Comparison of ENCODE assay signal across 8 cellular contexts in the genomic region with DNA sequence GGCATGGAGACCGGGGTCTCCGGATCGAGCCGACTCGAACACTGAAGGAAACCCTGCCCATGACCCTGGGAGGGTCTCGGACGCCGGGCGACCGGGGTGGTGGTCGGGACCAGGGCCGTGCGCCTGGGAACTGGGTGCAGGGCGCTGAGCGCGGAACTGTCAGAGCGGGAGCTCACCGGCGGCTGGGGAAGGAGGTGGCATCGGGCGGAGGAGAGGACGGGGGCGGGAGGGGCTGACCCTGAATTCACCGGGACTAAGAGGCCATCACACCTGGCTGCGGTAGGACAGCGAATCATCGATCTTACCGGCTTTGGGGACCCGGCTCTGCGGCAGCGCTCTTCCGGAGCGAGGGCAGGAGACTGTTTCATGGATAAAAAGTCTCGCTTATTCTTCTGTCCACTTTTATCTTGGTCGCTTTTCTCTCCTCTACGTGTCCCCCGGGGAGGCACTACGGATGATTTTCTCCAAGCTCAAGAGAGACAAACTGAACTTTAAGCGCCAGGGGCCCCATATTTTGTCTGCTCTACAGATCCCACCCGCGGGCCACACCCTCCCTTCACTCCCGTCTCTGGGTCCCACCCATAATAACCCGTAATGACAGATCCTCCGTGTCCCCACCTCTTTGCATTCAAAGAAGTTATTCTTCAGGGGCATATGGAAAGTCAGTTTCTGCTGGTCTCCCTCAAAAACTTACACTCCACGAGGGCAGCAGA. TPM values are rescaled to one million over a fixed set of nuclear protein-coding genes. Genes with fewer than 3 reads are reported as not detected.
A peak's percentile ranks its signal among the peaks of the same experiment; 100 is the strongest.
DNase-seq lines count a peak whose midpoint lies in the region; ATAC-seq and TF ChIP-seq lines count a peak whose summit lies in the region.

A gene with protein sequence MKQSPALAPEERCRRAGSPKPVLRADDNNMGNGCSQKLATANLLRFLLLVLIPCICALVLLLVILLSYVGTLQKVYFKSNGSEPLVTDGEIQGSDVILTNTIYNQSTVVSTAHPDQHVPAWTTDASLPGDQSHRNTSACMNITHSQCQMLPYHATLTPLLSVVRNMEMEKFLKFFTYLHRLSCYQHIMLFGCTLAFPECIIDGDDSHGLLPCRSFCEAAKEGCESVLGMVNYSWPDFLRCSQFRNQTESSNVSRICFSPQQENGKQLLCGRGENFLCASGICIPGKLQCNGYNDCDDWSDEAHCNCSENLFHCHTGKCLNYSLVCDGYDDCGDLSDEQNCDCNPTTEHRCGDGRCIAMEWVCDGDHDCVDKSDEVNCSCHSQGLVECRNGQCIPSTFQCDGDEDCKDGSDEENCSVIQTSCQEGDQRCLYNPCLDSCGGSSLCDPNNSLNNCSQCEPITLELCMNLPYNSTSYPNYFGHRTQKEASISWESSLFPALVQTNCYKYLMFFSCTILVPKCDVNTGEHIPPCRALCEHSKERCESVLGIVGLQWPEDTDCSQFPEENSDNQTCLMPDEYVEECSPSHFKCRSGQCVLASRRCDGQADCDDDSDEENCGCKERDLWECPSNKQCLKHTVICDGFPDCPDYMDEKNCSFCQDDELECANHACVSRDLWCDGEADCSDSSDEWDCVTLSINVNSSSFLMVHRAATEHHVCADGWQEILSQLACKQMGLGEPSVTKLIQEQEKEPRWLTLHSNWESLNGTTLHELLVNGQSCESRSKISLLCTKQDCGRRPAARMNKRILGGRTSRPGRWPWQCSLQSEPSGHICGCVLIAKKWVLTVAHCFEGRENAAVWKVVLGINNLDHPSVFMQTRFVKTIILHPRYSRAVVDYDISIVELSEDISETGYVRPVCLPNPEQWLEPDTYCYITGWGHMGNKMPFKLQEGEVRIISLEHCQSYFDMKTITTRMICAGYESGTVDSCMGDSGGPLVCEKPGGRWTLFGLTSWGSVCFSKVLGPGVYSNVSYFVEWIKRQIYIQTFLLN (minus strand): TSS at position 486 of the 713 bp plus-strand sequence. CDS start 118 bp downstream, at position 368.

- CTCF ChIA-PET in activated CD8-positive, alpha-beta T cell treated with anti-CD3 and anti-CD28 coated beads, Interleukin-2, amount 10 ng/mL, durations not matched to agents 7 days and 5 days (lab: Charles Lee) = interaction anchor here (0.9 to 2.5 kb wide), 21 partner anchors 10 to 303 kb away, joined by 3 to 20 read pairs (median 4); no protein-coding TSS in a partner anchor

- peaks cover 11% of the 10 kb centered on the region for H3K27me3 Mint-ChIP-seq in activated T-cell treated with anti-CD3 and anti-CD28 coated beads, Interleukin-2, amount 50 U/mL, for 24 hours
- H3K27me3 Mint-ChIP-seq in activated CD8-positive, alpha-beta T cell treated with anti-CD3 and anti-CD28 coated beads, Interleukin-2, amount 10 ng/mL, durations not matched to agents 7 days and 5 days (ENCODE audit: low read depth) = peaks cover 9% of the 10 kb centered on the region
- no peaks in the 10 kb centered on the region for H3K27me3 Mint-ChIP-seq in osteocyte (ENCODE audit: unreplicated experiment)

- peaks cover 41% of the 10 kb centered on the region for H3K4me1 Mint-ChIP-seq in activated T-cell treated with anti-CD3 and anti-CD28 coated beads, Interleukin-2, amount 50 U/mL, for 24 hours (ENCODE audit: low read depth)
- peaks cover 29% of the 10 kb centered on the region for H3K4me1 Mint-ChIP-seq in activated CD8-positive, alpha-beta T cell treated with anti-CD3 and anti-CD28 coated beads, Interleukin-2, amount 10 ng/mL, durations not matched to agents 7 days and 5 days (ENCODE audit: low read depth)
- peaks cover 29% of the 10 kb centered on the region for H3K4me1 Mint-ChIP-seq in osteocyte (ENCODE audit: unreplicated experiment)

- H3K4me3 ChIP-seq in foreskin fibroblast (ENCODE audit: low read depth in 1 of 2, low read length in 2 of 2) = peak within 1 kb of the TSS; percentile 58 to 61

- TF ChIP-seq CTCF in foreskin fibroblast (IDR thresholded peaks at IDR 0.05; ENCODE audit: low read depth, low read length) (no peak), osteocyte (IDR thresholded peaks at IDR 0.05) (no peak)

- POLR2A ChIA-PET in activated CD8-positive, alpha-beta T cell treated with anti-CD3 and anti-CD28 coated beads, Interleukin-2, amount 10 ng/mL, durations not matched to agents 7 days and 5 days (lab: Charles Lee) = interaction anchor here (1.2 kb wide), 1 partner anchor 133 kb away, joined by 3 read pairs; no protein-coding TSS in a partner anchor

- H3K36me3 Mint-ChIP-seq in activated T-cell treated with anti-CD3 and anti-CD28 coated beads, Interleukin-2, amount 50 U/mL, for 24 hours (ENCODE audit: low read depth) = peaks cover 2% of the 10 kb centered on the region
- peaks cover 3% of the 10 kb centered on the region for H3K36me3 Mint-ChIP-seq in activated CD8-positive, alpha-beta T cell treated with anti-CD3 and anti-CD28 coated beads, Interleukin-2, amount 10 ng/mL, durations not matched to agents 7 days and 5 days (ENCODE audit: low read depth)
- H3K36me3 Mint-ChIP-seq in osteocyte (ENCODE audit: unreplicated experiment) = peaks cover 4% of the 10 kb centered on the region

- peak; percentile 1 for ATAC-seq in HG03342 (IDR thresholded peaks at IDR 0.05; ENCODE audit: unreplicated experiment)
- ATAC-seq in activated CD8-positive, alpha-beta T cell treated with anti-CD3 and anti-CD28 coated beads, Interleukin-2, amount 10 ng/mL, durations not matched to agents 7 days and 5 days = peak; percentile 35

- peak; percentile 52 for DNase-seq in activated T-cell treated with anti-CD3 and anti-CD28 coated beads, Interleukin-2, amount 50 U/mL, for 24 hours
- DNase-seq in activated T-cell treated with anti-CD3 and anti-CD28 coated beads, Interleukin-2, amount 50 U/mL, for 1 hour = no peak
- peak; percentile 32 for DNase-seq in activated CD8-positive, alpha-beta T cell treated with anti-CD3 and anti-CD28 coated beads, Interleukin-2, amount 10 ng/mL, durations not matched to agents 7 days and 5 days
- DNase-seq in foreskin fibroblast (no peak), osteocyte (ENCODE audit: extremely low spot score, unreplicated experiment) (no peak), NCI-H1694 treated with DMSO at 0.1 percent for 48 hours (lab: John Stamatoyannopoulos, UW) (no peak), SKM-1 (lab: John Stamatoyannopoulos, UW; ENCODE audit: unreplicated experiment) (no peak)

- H3K4me3 Mint-ChIP-seq in activated T-cell treated with anti-CD3 and anti-CD28 coated beads, Interleukin-2, amount 50 U/mL, for 24 hours = peak within 1 kb of the TSS; percentile 81
- peak within 1 kb of the TSS; percentile 82 for H3K4me3 Mint-ChIP-seq in activated CD8-positive, alpha-beta T cell treated with anti-CD3 and anti-CD28 coated beads, Interleukin-2, amount 10 ng/mL, durations not matched to agents 7 days and 5 days
- H3K4me3 Mint-ChIP-seq in osteocyte (ENCODE audit: unreplicated experiment) = peak within 1 kb of the TSS; percentile 84

- peak within 1 kb of the TSS; percentile 26 for H3K27ac Mint-ChIP-seq in activated T-cell treated with anti-CD3 and anti-CD28 coated beads, Interleukin-2, amount 50 U/mL, for 24 hours
- H3K27ac Mint-ChIP-seq in activated CD8-positive, alpha-beta T cell treated with anti-CD3 and anti-CD28 coated beads, Interleukin-2, amount 10 ng/mL, durations not matched to agents 7 days and 5 days = peak within 1 kb of the TSS; percentile 64
- peak within 1 kb of the TSS; percentile 53 for H3K27ac Mint-ChIP-seq in osteocyte (ENCODE audit: unreplicated experiment)

- H3K9me3 Mint-ChIP-seq in activated T-cell treated with anti-CD3 and anti-CD28 coated beads, Interleukin-2, amount 50 U/mL, for 24 hours = no peaks in the 10 kb centered on the region
- no peaks in the 10 kb centered on the region for H3K9me3 Mint-ChIP-seq in activated CD8-positive, alpha-beta T cell treated with anti-CD3 and anti-CD28 coated beads, Interleukin-2, amount 10 ng/mL, durations not matched to agents 7 days and 5 days (ENCODE audit: insufficient read depth)
- peaks cover 11% of the 10 kb centered on the region for H3K9me3 Mint-ChIP-seq in osteocyte (ENCODE audit: unreplicated experiment)

RNA-seq across cellular contexts. Expression of the gene that starts here (rescaled TPM):
- not detected for total RNA-seq in activated CD8-positive, alpha-beta T cell treated with anti-CD3 and anti-CD28 coated beads, Interleukin-2, amount 10 ng/mL, durations not matched to agents 7 days and 5 days
- 1.6 and 2.6 TPM in 2 replicates for total RNA-seq in osteocyte

Comparison
In these comparisons a context has a peak if more than half of its experiments do, and no peak if none do; other contexts are left out.
1. Peak in DNase-seq and ATAC-seq in activated CD8-positive, alpha-beta T cell treated with anti-CD3 and anti-CD28 coated beads, Interleukin-2, amount 10 ng/mL, durations not matched to agents 7 days and 5 days; RNA of the gene not detected or under 1 TPM.